ENCODE assay signal across 8 cellular contexts in the genomic region with DNA sequence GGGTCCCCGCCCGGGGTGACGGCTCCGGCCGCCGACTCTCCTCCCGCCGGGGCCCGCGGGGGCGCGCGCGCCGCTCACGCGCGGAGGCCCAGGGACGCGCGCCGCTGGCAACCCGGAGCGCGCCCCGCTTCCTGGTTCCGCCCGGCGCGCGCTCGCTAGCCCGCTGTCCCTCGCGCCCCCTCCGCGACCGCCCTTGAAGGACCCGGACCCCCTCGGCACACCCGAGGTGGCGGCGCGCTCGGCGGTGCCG. TPM values are rescaled to one million over a fixed set of nuclear protein-coding genes. Genes with fewer than 3 reads are reported as not detected.
A peak's percentile ranks its signal among the peaks of the same experiment; 100 is the strongest.
DNase-seq lines count a peak whose midpoint lies in the region; ATAC-seq and TF ChIP-seq lines count a peak whose summit lies in the region.

Gene STAT5B (minus strand): TSS at position 33 of the 250 bp plus-strand sequence. CDS start 44,264 bp downstream, outside the sequence.

- peak within 1 kb of the TSS; percentile 97 to 100 (median 98) for H3K4me3 Mint-ChIP-seq in CD4-positive, alpha-beta memory T cell
- peak within 1 kb of the TSS; percentile 100 for H3K4me3 Mint-ChIP-seq in T-helper 17 cell

- H3K9me3 Mint-ChIP-seq in CD4-positive, alpha-beta memory T cell, result peaks cover 0 to 4% (median 0%) of the 10 kb centered on the region in 8 donors

- intact Hi-C loops in CD4-positive, alpha-beta memory T cell (cut with micrococcal nuclease), result loop anchor here (5.0 to 10.0 kb wide), 2 partner anchors 36 to 51 kb away; no protein-coding TSS in a partner anchor
- intact Hi-C loops in right cardiac atrium (cut with DNase I), result no loop called here
- intact Hi-C loops in psoas muscle (cut with DNase I), result loop anchor here (5.0 to 10.0 kb wide), 2 partner anchors 44 to 141 kb away; no protein-coding TSS in a partner anchor

- under 1% methylated on average over 47 of the region's 47 CpGs for WGBS in right cardiac atrium
- WGBS in psoas muscle, 3 donors, result 0% methylated on average over 2 to 47 of the region's 47 CpGs

- ATAC-seq in GM19438 (IDR thresholded peaks at IDR 0.05; ENCODE audit: low read depth, unreplicated experiment) (peak; percentile 47), T-helper 17 cell (peak; percentile 50), right cardiac atrium (peak; percentile 82 to 90), psoas muscle (peak; percentile 85 to 87 (median 86))

- POLR2A ChIA-PET in CD4-positive, alpha-beta memory T cell (lab: Charles Lee; ENCODE audit: partially characterized antibody), result interaction anchor here (0.8 to 13.6 kb wide), 9 partner anchors 10 to 113 kb away, joined by 3 to 286 read pairs (median 16); partner anchors contain the start of genes GHDC, STAT3 and STAT5A

- H3K4me1 Mint-ChIP-seq in CD4-positive, alpha-beta memory T cell, result peaks cover 31 to 58% (median 46%) of the 10 kb centered on the region in 4 donors
- peaks cover 44% of the 10 kb centered on the region for H3K4me1 Mint-ChIP-seq in T-helper 17 cell

- H3K27ac ChIP-seq in CD4-positive, alpha-beta memory T cell (ENCODE audit: low read depth, low read length), result peak within 1 kb of the TSS; percentile 92
- peak within 1 kb of the TSS; percentile 80 for H3K27ac ChIP-seq in right cardiac atrium (ENCODE audit: low read length)
- H3K27ac ChIP-seq in psoas muscle, result peak within 1 kb of the TSS; percentile 89

- no peaks in the 10 kb centered on the region for H3K9me3 ChIP-seq in CD4-positive, alpha-beta memory T cell (ENCODE audit: control insufficient read depth in 1 of 2, low read length in 2 of 2)
- no peaks in the 10 kb centered on the region for H3K9me3 ChIP-seq in T-helper 17 cell (ENCODE audit: control insufficient read depth, low read length, poor library complexity, severe bottlenecking)
- no peaks in the 10 kb centered on the region for H3K9me3 ChIP-seq in right cardiac atrium (ENCODE audit: control insufficient read depth, low read length)
- H3K9me3 ChIP-seq in psoas muscle, result no peaks in the 10 kb centered on the region

- peaks cover 42% of the 10 kb centered on the region for H3K4me1 ChIP-seq in CD4-positive, alpha-beta memory T cell (ENCODE audit: insufficient read depth, low read length)
- no peaks in the 10 kb centered on the region for H3K4me1 ChIP-seq in right cardiac atrium (ENCODE audit: control insufficient read depth, insufficient read depth, low read length)
- peaks cover 45% of the 10 kb centered on the region for H3K4me1 ChIP-seq in psoas muscle

- H3K27me3 Mint-ChIP-seq in CD4-positive, alpha-beta memory T cell, result no peaks in the 10 kb centered on the region
- H3K27me3 Mint-ChIP-seq in T-helper 17 cell, result no peaks in the 10 kb centered on the region

- peak within 1 kb of the TSS; percentile 87 to 97 for H3K4me3 ChIP-seq in CD4-positive, alpha-beta memory T cell (ENCODE audit: low read length in 2 of 2)
- peak within 1 kb of the TSS; percentile 68 for H3K4me3 ChIP-seq in Jurkat, Clone E6-1 (ENCODE audit: low read length)
- peak within 1 kb of the TSS; percentile 100 for H3K4me3 ChIP-seq in right cardiac atrium (ENCODE audit: low read length)
- peak within 1 kb of the TSS; percentile 93 for H3K4me3 ChIP-seq in psoas muscle

- no peaks in the 10 kb centered on the region for H3K36me3 ChIP-seq in CD4-positive, alpha-beta memory T cell (ENCODE audit: insufficient read depth, low read length)
- H3K36me3 ChIP-seq in psoas muscle (ENCODE audit: insufficient read depth in 1 of 2, low read depth in 1 of 2), result no peaks in the 10 kb centered on the region

- H3K27ac Mint-ChIP-seq in CD4-positive, alpha-beta memory T cell, result peak within 1 kb of the TSS; percentile 97 to 100 (median 99)
- H3K27ac Mint-ChIP-seq in T-helper 17 cell, result peak within 1 kb of the TSS; percentile 100

- H3K27me3 ChIP-seq in CD4-positive, alpha-beta memory T cell (ENCODE audit: insufficient read depth, low read length), result no peaks in the 10 kb centered on the region
- no peaks in the 10 kb centered on the region for H3K27me3 ChIP-seq in right cardiac atrium (ENCODE audit: control insufficient read depth, insufficient read depth)
- H3K27me3 ChIP-seq in psoas muscle (ENCODE audit: insufficient read depth in 3 of 3, low read length in 2 of 3), result no peaks in the 10 kb centered on the region

- TF ChIP-seq CTCF in psoas muscle (IDR thresholded peaks at IDR 0.05), result no peak

- peak in 4 of 5 donors; percentile 73 to 82 (median 76) for DNase-seq in CD4-positive, alpha-beta memory T cell
- no peak for DNase-seq in Jurkat, Clone E6-1 (ENCODE audit: low read depth, low spot score)
- DNase-seq in T-helper 17 cell (peak; percentile 53 to 64 (median 57)), anterior cingulate cortex (lab: John Stamatoyannopoulos, UW) (peak in 42 of 58 donors; percentile 5 to 76 (median 48)), right cardiac atrium (peak; percentile 77 to 92 (median 91)), psoas muscle (peak; percentile 81 to 87), retina (no peak)

- CTCF ChIA-PET in CD4-positive, alpha-beta memory T cell (lab: Charles Lee; ENCODE audit: partially characterized antibody), result interaction anchor here (1.1 to 3.9 kb wide), 3 partner anchors 13 to 130 kb away, joined by 3 to 35 read pairs (median 3); no protein-coding TSS in a partner anchor

- peaks cover 3 to 20% of the 10 kb centered on the region in 2 donors for H3K36me3 Mint-ChIP-seq in CD4-positive, alpha-beta memory T cell
- peaks cover 4% of the 10 kb centered on the region for H3K36me3 Mint-ChIP-seq in T-helper 17 cell (ENCODE audit: low read depth)

RNA-seq across cellular contexts. Expression of gene STAT5B, which starts in this region (rescaled TPM):
- 100 to 1,000 TPM; 244 to 261 TPM for total RNA-seq in CD4-positive, alpha-beta memory T cell
- 100 to 1,000 TPM in 1 of 2 donors, 10 to 100 TPM in 1; 91.3 to 146 TPM for polyA plus RNA-seq in CD4-positive, alpha-beta memory T cell
- 51.6 TPM for polyA plus RNA-seq in Jurkat, Clone E6-1 (2012; ENCODE audit: insufficient read depth, insufficient read length)
- total RNA-seq in T-helper 17 cell (100 to 1,000 TPM; 202 to 225 TPM), right cardiac atrium (10 to 100 TPM; 39.4 to 46.3 (median 40.5) TPM), psoas muscle (10 to 100 TPM; 68.8 to 90.1 (median 81.6) TPM)
- polyA plus RNA-seq in right cardiac atrium (19.7 TPM), psoas muscle (10 to 100 TPM; 15.9 to 61.3 (median 40.2) TPM)

Comparison
In these comparisons a context has a peak if more than half of its experiments do, and no peak if none do; other contexts are left out.
1. DNase-seq: peak in CD4-positive, alpha-beta memory T cell (4 of 5), T-helper 17 cell (3 of 3), anterior cingulate cortex (42 of 58), right cardiac atrium (3 of 3) and psoas muscle (2 of 2); none in Jurkat, Clone E6-1 (single experiment) and retina (single experiment).
2. intact Hi-C loops: an anchor here in CD4-positive, alpha-beta memory T cell (5.0 to 10.0 kb wide) and psoas muscle (5.0 to 10.0 kb wide); none called in right cardiac atrium.
3. Peak in every context shown above with its lines, with median percentiles within 50 percentile points of each other: H3K27ac ChIP-seq, H3K4me3 ChIP-seq and ATAC-seq.